ENCODE assay signal across 1 cellular context in genomic region chr9:5518061-5518936, GRCh38.
TF ChIP-seq lines count a peak whose summit lies in the region.

No MANE protein-coding gene starts in this region.

TF ChIP-seq in GM23338, 12 proteins besides CTCF, POLR2A, EP300 and RAD21 (continued from another document):
- TF ChIP-seq ZNF462 (CRISPR knock-in tag; IDR thresholded peaks at IDR 0.05), result no peak
- no peak for TF ChIP-seq JUNB (IDR thresholded peaks at IDR 0.05; ENCODE audit: unreplicated experiment)
- TF ChIP-seq ZNF331 (CRISPR knock-in tag; IDR thresholded peaks at IDR 0.05; ENCODE audit: low read depth), result no peak
- TF ChIP-seq ETS1 (IDR thresholded peaks at IDR 0.05), result no peak
- no peak for TF ChIP-seq EZH2phosphoT487 (IDR thresholded peaks at IDR 0.05; ENCODE audit: unreplicated experiment)
- no peak for TF ChIP-seq STAT1 (IDR thresholded peaks at IDR 0.05; ENCODE audit: unreplicated experiment)
- TF ChIP-seq POLR2AphosphoS5 (IDR thresholded peaks at IDR 0.05; ENCODE audit: low read depth), result no peak
TF ChIP-seq in GM23338: peak in this region for 0.
